Comparison of ENCODE assay signal across 18 cellular contexts in genomic region chr19:1584500-1585242, GRCh38.
"Had no signal": no experiment of that assay in that cellular context is flagged by ENCODE, and none has a peak within 500 bp of the region (broad histone marks: within the 10 kb centered on the region; RNA-seq: fewer than 3 reads in every experiment).

No MANE protein-coding gene starts in this region.

- H3K27ac Mint-ChIP-seq: activated naive CD4-positive, alpha-beta T cell treated with anti-CD3 and anti-CD28 coated beads, Interleukin-2, amount 50 U/mL, for 24 hours; activated T-cell treated with anti-CD3 and anti-CD28 coated beads, Interleukin-2, amount 50 U/mL, for 72 hours; nephron; stimulated activated naive CD8-positive, alpha-beta T cell treated with anti-CD3 and anti-CD28 coated beads, Interleukin-15, Interleukin-2, amounts not matched to agents 100 ng/mL and 50 ng/mL, for 24 hours; type B pancreatic cell had no signal

- H3K4me3 ChIP-seq: lower lobe of right lung, suprapubic skin had no signal

- H3K27me3 Mint-ChIP-seq: activated naive CD4-positive, alpha-beta T cell treated with anti-CD3 and anti-CD28 coated beads, Interleukin-2, amount 50 U/mL, for 24 hours; stimulated activated naive CD8-positive, alpha-beta T cell treated with anti-CD3 and anti-CD28 coated beads, Interleukin-15, Interleukin-2, amounts not matched to agents 100 ng/mL and 50 ng/mL, for 24 hours; type B pancreatic cell had no signal

- H3K4me1 ChIP-seq: lower lobe of right lung had no signal

- H3K27ac ChIP-seq: lower lobe of right lung, suprapubic skin had no signal

- H3K9me3 ChIP-seq: lower lobe of right lung, suprapubic skin had no signal

- H3K27me3 ChIP-seq: suprapubic skin had no signal

- DNase-seq: activated CD4-positive, alpha-beta T cell treated with anti-CD3 and anti-CD28 coated beads, Interleukin-2, amount 50 U/mL, for 1 hour; activated CD8-positive, alpha-beta memory T cell treated with anti-CD3 and anti-CD28 coated beads, Interleukin-2, amount 50 U/mL, for 4 hours; activated gamma-delta T cell; activated T-cell treated with anti-CD3 and anti-CD28 coated beads, Interleukin-2, amount 50 U/mL, for 72 hours; cerebellar nuclear complex; cortex of kidney; effector CD4-positive, alpha-beta T cell; left cardiac atrium; lower lobe of right lung; nucleus accumbens; retina; stimulated activated CD4-positive, alpha-beta T cell treated with anti-CD3 and anti-CD28 coated beads, Interleukin-2, amount 100 ng/mL, for 24 hours; T1000 had no signal

- ATAC-seq: activated T-cell treated with anti-CD3 and anti-CD28 coated beads, Interleukin-2, amount 50 U/mL, for 72 hours had no signal

- H3K4me3 Mint-ChIP-seq: activated naive CD4-positive, alpha-beta T cell treated with anti-CD3 and anti-CD28 coated beads, Interleukin-2, amount 50 U/mL, for 24 hours; activated T-cell treated with anti-CD3 and anti-CD28 coated beads, Interleukin-2, amount 50 U/mL, for 72 hours; nephron; stimulated activated naive CD8-positive, alpha-beta T cell treated with anti-CD3 and anti-CD28 coated beads, Interleukin-15, Interleukin-2, amounts not matched to agents 100 ng/mL and 50 ng/mL, for 24 hours; type B pancreatic cell had no signal

- H3K4me1 Mint-ChIP-seq: nephron had no signal

- H3K9me3 Mint-ChIP-seq: activated naive CD4-positive, alpha-beta T cell treated with anti-CD3 and anti-CD28 coated beads, Interleukin-2, amount 50 U/mL, for 24 hours; activated T-cell treated with anti-CD3 and anti-CD28 coated beads, Interleukin-2, amount 50 U/mL, for 72 hours; nephron; stimulated activated naive CD8-positive, alpha-beta T cell treated with anti-CD3 and anti-CD28 coated beads, Interleukin-15, Interleukin-2, amounts not matched to agents 100 ng/mL and 50 ng/mL, for 24 hours; type B pancreatic cell had no signal
